In genomic region chr5:150406120-150407096, GRCh38 we compare ENCODE assay signal across 1 cellular context.
TF ChIP-seq lines count a peak whose summit lies in the region.

No MANE protein-coding gene starts in this region.

TF ChIP-seq in GM12878, 131 proteins besides CTCF, POLR2A, EP300 and RAD21 (continued from another document and continues in another):
- TF ChIP-seq ATF2 (IDR thresholded peaks at IDR 0.05; ENCODE audit: low read length) (no peak), HDAC6 (IDR thresholded peaks at IDR 0.05; ENCODE audit: unreplicated experiment) (no peak), TBL1XR1 (IDR thresholded peaks at IDR 0.05; ENCODE audit: low read depth, low read length) (no peak), JUND (IDR thresholded peaks at IDR 0.05; ENCODE audit: low read depth, low read length) (no peak), PAX8 (IDR thresholded peaks at IDR 0.05) (no peak), ELK1 (IDR thresholded peaks at IDR 0.05; ENCODE audit: low read depth, low read length) (no peak), CBFB (IDR thresholded peaks at IDR 0.05; ENCODE audit: low read depth) (peak; percentile 44; the same call in 1 of the 2 replicates), ZNF207 (IDR thresholded peaks at IDR 0.05; ENCODE audit: borderline replicate concordance) (no peak), CHD1 (IDR thresholded peaks at IDR 0.05; ENCODE audit: low read depth, low read length) (no peak), MAX (IDR thresholded peaks at IDR 0.05; ENCODE audit: low read depth, low read length) (no peak), BRCA1 (IDR thresholded peaks at IDR 0.05; ENCODE audit: low read depth, low read length) (no peak), SMAD5 (IDR thresholded peaks at IDR 0.05; ENCODE audit: low read depth) (peak; percentile 88), MYB (IDR thresholded peaks at IDR 0.05; ENCODE audit: borderline replicate concordance, low read depth, low read length) (no peak), TARDBP (IDR thresholded peaks at IDR 0.05; ENCODE audit: borderline replicate concordance) (no peak), CHD4 (IDR thresholded peaks at IDR 0.05) (no peak), CREM (IDR thresholded peaks at IDR 0.05; ENCODE audit: low read depth) (no peak), ZBTB4 (CRISPR knock-in tag; IDR thresholded peaks at IDR 0.05) (no peak), IKZF1 (conservative IDR thresholded peaks at IDR 0.05) (no peak), ZBTB33 (IDR thresholded peaks at IDR 0.05) (no peak), LARP7 (IDR thresholded peaks at IDR 0.05) (0 out of 2 replicates have a peak, but pooled peaks have one; percentile 26), ATF7 (IDR thresholded peaks at IDR 0.05; ENCODE audit: low read depth) (no peak), CUX1 (IDR thresholded peaks at IDR 0.05; ENCODE audit: insufficient replicate concordance, low read depth, low read length) (no peak), ZNF274 (IDR thresholded peaks at IDR 0.05; ENCODE audit: insufficient read depth, insufficient read length) (no peak), E4F1 (IDR thresholded peaks at IDR 0.05; ENCODE audit: borderline replicate concordance, partially characterized antibody) (no peak), EED (IDR thresholded peaks at IDR 0.05; ENCODE audit: low read depth) (peak; percentile 43; the same call in 1 of the 2 replicates), PML (IDR thresholded peaks at IDR 0.05; ENCODE audit: low read length) (no peak), BCLAF1 (IDR thresholded peaks at IDR 0.05) (peak; percentile 2; the same call in 1 of the 2 replicates), USF1 (IDR thresholded peaks at IDR 0.05; ENCODE audit: borderline replicate concordance, extremely low read length, insufficient read depth, low read depth, low read length) (peak; percentile 30), IRF3 (IDR thresholded peaks at IDR 0.05) (no peak), ZZZ3 (IDR thresholded peaks at IDR 0.05; ENCODE audit: control insufficient read depth, insufficient read length, low read depth) (no peak), NR2F1 (conservative IDR thresholded peaks at IDR 0.05) (no peak), SP1 (IDR thresholded peaks at IDR 0.05; ENCODE audit: low read depth, low read length) (no peak), STAT3 (IDR thresholded peaks at IDR 0.05; ENCODE audit: low read depth, low read length) (no peak), HDGF (IDR thresholded peaks at IDR 0.05) (peak; percentile 84; the same call in 1 of the 2 replicates), SUPT20H (IDR thresholded peaks at IDR 0.05; ENCODE audit: borderline replicate concordance, control insufficient read depth, low read depth, low read length) (no peak), MLLT1 (IDR thresholded peaks at IDR 0.05) (no peak)
